In the genomic region with DNA sequence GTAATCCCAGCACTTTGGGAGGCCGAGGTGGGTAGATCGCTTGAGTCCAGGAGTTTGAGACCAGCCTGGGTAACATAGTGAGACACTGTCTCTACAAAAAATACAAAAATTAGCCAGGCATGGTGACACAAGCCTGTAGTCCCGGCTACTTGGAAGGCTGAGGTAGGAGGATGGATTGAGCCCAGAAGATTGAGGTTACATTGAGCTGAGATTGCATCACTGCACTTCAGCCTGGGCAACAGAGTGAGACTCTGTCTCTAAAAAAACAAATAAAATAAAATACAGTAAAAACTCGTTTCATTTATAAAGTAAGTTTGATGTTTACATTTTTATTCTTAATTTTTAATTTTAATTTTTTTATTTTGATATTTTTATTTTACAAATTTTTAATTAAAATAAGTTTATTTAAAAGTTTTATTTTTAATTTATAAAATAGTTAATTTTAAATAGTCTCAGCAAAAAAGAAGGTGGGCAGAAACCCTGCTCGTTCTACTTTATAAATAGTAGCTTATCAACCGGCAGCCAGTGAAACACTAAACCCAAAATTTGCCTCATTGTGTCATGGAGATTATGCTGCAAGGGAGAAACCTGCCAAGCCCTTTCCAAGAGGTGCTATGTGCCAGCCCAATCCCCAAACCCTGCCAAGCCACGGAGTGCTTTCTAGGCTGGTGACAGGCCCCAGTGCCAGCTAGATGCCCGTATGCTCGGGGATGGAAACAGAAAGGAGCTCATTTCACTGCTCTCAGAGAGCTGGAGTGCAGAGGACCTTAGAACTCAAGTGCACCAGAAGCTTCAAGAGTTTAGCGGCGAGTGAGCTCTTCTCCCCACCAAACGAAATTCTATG, we compare ENCODE assay signal across 8 cellular contexts. TPM values are rescaled to one million over a fixed set of nuclear protein-coding genes. Genes with fewer than 3 reads are reported as not detected.
DNase-seq lines count a peak whose midpoint lies in the region; ATAC-seq and TF ChIP-seq lines count a peak whose summit lies in the region.

No MANE protein-coding gene starts in this region.

- DNase-seq in activated CD4-positive, alpha-beta T cell treated with anti-CD3 and anti-CD28 coated beads for 48 hours: peak; percentile 60
- peak; percentile 72 to 90 (median 84) for DNase-seq in heart left ventricle
- DNase-seq in stimulated activated CD4-positive, alpha-beta T cell treated with anti-CD3 and anti-CD28 coated beads, Interleukin-4, amount 100 ng/mL, for 24 hours: peak; percentile 38
- DNase-seq in natural killer cell: no peak
- no peak for DNase-seq in HK-2 (ENCODE audit: unreplicated experiment)

- peaks cover 40 to 51% of the 10 kb centered on the region in 2 donors for H3K4me1 Mint-ChIP-seq in natural killer cell

- no peak for TF ChIP-seq POLR2A in heart left ventricle (IDR thresholded peaks at IDR 0.05)

- peak overlapping the region in 1 of 2 donors; percentile 21 for H3K27ac Mint-ChIP-seq in natural killer cell

- H3K9me3 ChIP-seq in heart left ventricle: no peaks in the 10 kb centered on the region

- peaks cover 0 to 3% of the 10 kb centered on the region in 2 donors for H3K27me3 Mint-ChIP-seq in natural killer cell (ENCODE audit: low read depth in 2 of 2)

- peak overlapping the region in 5 of 12 donors; percentile 3 to 34 (median 25) for H3K4me3 ChIP-seq in heart left ventricle

- no peak for TF ChIP-seq EP300 in Ishikawa (IDR thresholded peaks at IDR 0.05; ENCODE audit: borderline replicate concordance)

- H3K4me3 Mint-ChIP-seq in natural killer cell: no peak overlapping the region

- intact Hi-C loops in heart left ventricle (cut with DNase I): loop anchor here in 1 of 10 donors (5.0 kb wide), 1 partner anchor 35 kb away; no protein-coding TSS in a partner anchor
- intact Hi-C loops in natural killer cell (cut with micrococcal nuclease): no loop called here

- WGBS in heart left ventricle, 4 donors: 41 to 55% (median 46%) methylated on average over 12 of the region's 12 CpGs

- H3K27ac ChIP-seq in heart left ventricle: peak overlapping the region; percentile 32 to 83 (median 65)

- ATAC-seq in heart left ventricle (peak; percentile 96 to 97 (median 96)), natural killer cell (no peak), HG03196 (IDR thresholded peaks at IDR 0.05; ENCODE audit: unreplicated experiment) (no peak), HG03097 (IDR thresholded peaks at IDR 0.05; ENCODE audit: low FRiP score, unreplicated experiment) (no peak)

- TF ChIP-seq CTCF in heart left ventricle (IDR thresholded peaks at IDR 0.05): no peak
- TF ChIP-seq CTCF in natural killer cell (IDR thresholded peaks at IDR 0.05): no peak

- TF ChIP-seq RAD21 in Ishikawa (IDR thresholded peaks at IDR 0.05; ENCODE audit: low read depth): no peak

- H3K9me3 Mint-ChIP-seq in natural killer cell: no peaks in the 10 kb centered on the region

- no peaks in the 10 kb centered on the region for H3K36me3 Mint-ChIP-seq in natural killer cell

- no peaks in the 10 kb centered on the region for H3K27me3 ChIP-seq in heart left ventricle

- peaks cover 0 to 73% (median 32%) of the 10 kb centered on the region in 12 donors for H3K4me1 ChIP-seq in heart left ventricle

- H3K36me3 ChIP-seq in heart left ventricle: no peaks in the 10 kb centered on the region

TF ChIP-seq in Ishikawa, 13 proteins besides CTCF, POLR2A, EP300 and RAD21:
- no peak for TF ChIP-seq EGR1 (IDR thresholded peaks at IDR 0.05)
- 0 out of 2 replicates have a peak, but pooled peaks have one; percentile 3 for TF ChIP-seq CEBPB (IDR thresholded peaks at IDR 0.05)

RNA-seq across cellular contexts. Expression of a gene that starts 38.9 kb away (rescaled TPM):
- total RNA-seq in heart left ventricle (10 to 100 TPM; 10.9 to 25.9 (median 14.6) TPM), natural killer cell (10 to 100 TPM in 2 of 3 donors, 1 to 10 TPM in 1; 6.8 to 18.9 (median 14.5) TPM)
- polyA plus RNA-seq in heart left ventricle: 1 to 10 TPM; 3.2 to 6.0 TPM

Comparison
In these comparisons a context has a peak if more than half of its experiments do, and no peak if none do; other contexts are left out.
1. DNase-seq: peak in activated CD4-positive, alpha-beta T cell treated with anti-CD3 and anti-CD28 coated beads for 48 hours (single experiment), heart left ventricle (5 of 5) and stimulated activated CD4-positive, alpha-beta T cell treated with anti-CD3 and anti-CD28 coated beads, Interleukin-4, amount 100 ng/mL, for 24 hours (single experiment); none in natural killer cell (single experiment) and HK-2 (single experiment).
2. ATAC-seq: peak in heart left ventricle (4 of 4); none in natural killer cell (0 of 3), HG03196 (single experiment) and HG03097 (single experiment).